Comparison of ENCODE assay signal across 20 cellular contexts in the genomic region with DNA sequence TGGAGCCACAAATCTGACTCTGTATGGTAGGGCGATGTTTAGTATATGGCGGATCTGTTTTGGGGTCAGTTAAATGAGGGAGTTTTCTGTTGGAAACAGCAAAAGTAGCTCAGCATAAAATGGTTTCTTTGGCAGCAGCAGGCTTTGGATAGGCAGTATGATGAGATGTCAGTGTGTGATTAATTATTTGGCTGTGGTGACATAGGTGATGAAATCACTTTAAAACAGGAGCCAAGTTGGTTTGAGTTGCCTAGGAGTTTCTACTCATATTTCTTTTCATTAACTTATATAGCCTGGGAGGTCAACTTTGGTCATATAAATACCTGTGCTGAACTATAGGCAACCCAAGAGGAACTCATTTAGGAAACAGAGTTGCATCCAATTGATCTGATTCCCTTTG.
"Had no signal": no experiment of that assay in that cellular context is flagged by ENCODE, and none has a peak within 500 bp of the region (broad histone marks: within the 10 kb centered on the region; RNA-seq: fewer than 3 reads in every experiment).

No MANE protein-coding gene starts in this region.

- H3K9me3 ChIP-seq: gastrocnemius medialis, heart right ventricle, right atrium auricular region, stomach had no signal

- H3K4me3 ChIP-seq: gastrocnemius medialis, heart right ventricle, lung, right atrium auricular region, stomach had no signal

- H3K27me3 ChIP-seq: gastrocnemius medialis, heart right ventricle, right atrium auricular region, stomach had no signal

- FAIRE-seq: colon, islet of Langerhans, small intestine had no signal

- H3K36me3 ChIP-seq: gastrocnemius medialis, heart right ventricle, right atrium auricular region, stomach had no signal

- ATAC-seq: effector memory CD8-positive, alpha-beta T cell; gastrocnemius medialis; left ventricle myocardium superior had no signal

- H3K4me1 ChIP-seq: gastrocnemius medialis, right atrium auricular region, stomach had no signal

- H3K27ac ChIP-seq: gastrocnemius medialis, heart right ventricle, right atrium auricular region, stomach had no signal

- DNase-seq: cerebellar nuclear complex; effector memory CD8-positive, alpha-beta T cell; erythroblast; gastrocnemius medialis; heart right ventricle; hypothalamus; left ventricle myocardium superior; mesenchymal stem cell; naive B cell; posterior cingulate gyrus; small intestine; stimulated activated CD4-positive, alpha-beta T cell treated with anti-CD3 and anti-CD28 coated beads, Interleukin-12 subunit alpha, Interleukin-12 subunit beta, amount 100 ng/mL, for 4 hours; stimulated activated naive CD4-positive, alpha-beta T cell; stomach; substantia nigra; trophoblast cell had no signal
